Comparison of ENCODE assay signal across 8 cellular contexts in genomic region chrX:107674480-107675364, GRCh38. TPM values are rescaled to one million over a fixed set of nuclear protein-coding genes. Genes with fewer than 3 reads are reported as not detected.
A peak's percentile ranks its signal among the peaks of the same experiment; 100 is the strongest.
DNase-seq lines count a peak whose midpoint lies in the region; ATAC-seq and TF ChIP-seq lines count a peak whose summit lies in the region.

No MANE protein-coding gene starts in this region.

- ATAC-seq in HG03342 (IDR thresholded peaks at IDR 0.05; ENCODE audit: unreplicated experiment) = peak; percentile 17
- ATAC-seq in naive B cell (ENCODE audit: low read depth in 2 of 2) = peak; percentile 20 to 32

- no peak for TF ChIP-seq CTCF in chondrocyte (IDR thresholded peaks at IDR 0.05)

- DNase-seq in activated gamma-delta T cell treated with Interleukin-2 at 50 U/mL for 16 hours (peak; percentile 32), activated gamma-delta T cell (lab: John Stamatoyannopoulos, UW) (no peak), chondrocyte (ENCODE audit: low spot score) (no peak), naive B cell (peak; percentile 67), DMS53 (lab: John Stamatoyannopoulos, UW) (no peak), NCI-H526 treated with DMSO at 0.1 percent for 48 hours (lab: John Stamatoyannopoulos, UW) (no peak)

- peak overlapping the region; percentile 89 for H3K27ac Mint-ChIP-seq in T-helper 1 cell treated with Interleukin-12 subunit alpha and Interleukin-12 subunit beta and Interleukin-4 antibody, amounts not matched to agents 30 μg/mL and 1 μg/mL, for 36 hours
- H3K27ac Mint-ChIP-seq in chondrocyte (ENCODE audit: unreplicated experiment) (peak overlapping the region; percentile 97), naive B cell (peak overlapping the region; percentile 98 to 100 (median 99))

- H3K27me3 Mint-ChIP-seq in T-helper 1 cell treated with Interleukin-12 subunit alpha and Interleukin-12 subunit beta and Interleukin-4 antibody, amounts not matched to agents 30 μg/mL and 1 μg/mL, for 36 hours (ENCODE audit: low read depth) = no peaks in the 10 kb centered on the region
- no peaks in the 10 kb centered on the region for H3K27me3 Mint-ChIP-seq in chondrocyte (ENCODE audit: low read depth)
- peaks cover 0 to 7% (median 0%) of the 10 kb centered on the region in 3 donors for H3K27me3 Mint-ChIP-seq in naive B cell

- peaks cover 48% of the 10 kb centered on the region for H3K4me1 Mint-ChIP-seq in T-helper 1 cell treated with Interleukin-12 subunit alpha and Interleukin-12 subunit beta and Interleukin-4 antibody, amounts not matched to agents 30 μg/mL and 1 μg/mL, for 36 hours (ENCODE audit: low read depth)
- H3K4me1 Mint-ChIP-seq in chondrocyte (ENCODE audit: low read depth) (peaks cover 62% of the 10 kb centered on the region), naive B cell (peaks cover 38 to 67% (median 58%) of the 10 kb centered on the region in 3 donors)

- no peaks in the 10 kb centered on the region for H3K9me3 Mint-ChIP-seq in T-helper 1 cell treated with Interleukin-12 subunit alpha and Interleukin-12 subunit beta and Interleukin-4 antibody, amounts not matched to agents 30 μg/mL and 1 μg/mL, for 36 hours
- H3K9me3 Mint-ChIP-seq in chondrocyte (ENCODE audit: low read depth) (no peaks in the 10 kb centered on the region), naive B cell (no peaks in the 10 kb centered on the region)

- H3K36me3 Mint-ChIP-seq in T-helper 1 cell treated with Interleukin-12 subunit alpha and Interleukin-12 subunit beta and Interleukin-4 antibody, amounts not matched to agents 30 μg/mL and 1 μg/mL, for 36 hours (ENCODE audit: low read depth) = no peaks in the 10 kb centered on the region
- H3K36me3 Mint-ChIP-seq in chondrocyte (ENCODE audit: low read depth) = no peaks in the 10 kb centered on the region
- peaks cover 0 to 8% of the 10 kb centered on the region in 2 donors for H3K36me3 Mint-ChIP-seq in naive B cell

- peak overlapping the region; percentile 90 for H3K4me3 Mint-ChIP-seq in T-helper 1 cell treated with Interleukin-12 subunit alpha and Interleukin-12 subunit beta and Interleukin-4 antibody, amounts not matched to agents 30 μg/mL and 1 μg/mL, for 36 hours
- H3K4me3 Mint-ChIP-seq in chondrocyte (ENCODE audit: unreplicated experiment) (peak overlapping the region; percentile 76), naive B cell (peak overlapping the region; percentile 76 to 96 (median 90))

RNA-seq across cellular contexts. Expression of gene PRPS1, which starts 46.4 kb away (rescaled TPM):
- total RNA-seq in chondrocyte = 30.5 to 40.6 TPM (median 31.6 TPM) in 3 replicates
- polyA plus RNA-seq in naive B cell (ENCODE audit: low read depth in 6 of 6) = 10 to 100 TPM; 49.4 to 74.9 (median 53.8) TPM

Comparison
In these comparisons a context has a peak if more than half of its experiments do, and no peak if none do; other contexts are left out.
1. DNase-seq: peak in activated gamma-delta T cell treated with Interleukin-2 at 50 U/mL for 16 hours (single experiment) and naive B cell (single experiment); none in activated gamma-delta T cell (single experiment), chondrocyte (single experiment), DMS53 (single experiment) and NCI-H526 treated with DMSO at 0.1 percent for 48 hours (single experiment).
2. Peak in every context shown above with its lines, with median percentiles within 50 percentile points of each other: H3K27ac Mint-ChIP-seq and H3K4me3 Mint-ChIP-seq.